Comparison of ENCODE assay signal across 39 cellular contexts in the genomic region with DNA sequence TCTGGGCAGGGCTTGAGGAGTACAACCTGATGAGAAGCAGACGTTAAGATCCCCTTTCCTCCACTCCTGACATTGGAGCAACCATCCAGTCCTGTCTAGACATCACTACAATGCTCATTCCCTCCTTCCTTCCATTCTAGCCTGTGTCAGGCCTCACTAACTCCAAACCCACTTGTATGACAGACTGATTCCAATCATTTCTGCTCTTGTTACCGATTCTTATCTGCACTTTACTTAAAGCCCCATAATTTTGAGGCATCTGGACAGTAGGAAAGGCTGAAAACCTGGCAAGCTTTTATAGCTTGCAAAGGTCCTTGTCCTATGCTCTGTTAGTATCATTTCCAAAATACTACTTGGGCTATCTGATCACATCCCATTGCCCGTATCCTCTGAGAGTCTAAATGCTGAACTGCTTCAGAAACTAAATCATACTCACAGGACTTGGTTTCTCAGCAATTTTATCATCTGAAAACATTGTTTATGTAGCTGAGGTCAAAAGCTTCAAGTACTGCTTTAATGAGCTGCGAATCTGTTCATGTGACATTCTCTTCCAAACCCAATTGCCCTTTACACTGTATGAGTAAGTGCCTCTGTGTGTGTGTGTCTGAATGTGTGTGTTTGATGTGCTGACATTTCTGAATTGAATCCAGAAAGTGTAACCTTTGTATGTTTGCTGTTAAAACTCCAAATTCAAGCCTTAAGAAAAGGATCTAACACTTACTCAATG. TPM values are rescaled to one million over a fixed set of nuclear protein-coding genes. Genes with fewer than 3 reads are reported as not detected.
DNase-seq lines count a peak whose midpoint lies in the region; ATAC-seq, FAIRE-seq and TF ChIP-seq lines count a peak whose summit lies in the region.
"Had no signal": no experiment of that assay in that cellular context is flagged by ENCODE, and none has a peak within 500 bp of the region (broad histone marks: within the 10 kb centered on the region; RNA-seq: fewer than 3 reads in every experiment).

No MANE protein-coding gene starts in this region.

- H3K9me3 ChIP-seq in K562 (replicated peaks; ENCODE audit: control insufficient read depth, insufficient read depth, low read depth, low read length), result no peaks in the 10 kb centered on the region; the same call in 1 of the 2 replicates
- H3K9me3 ChIP-seq: A549, left ventricle myocardium inferior, prostate gland, sigmoid colon, SJCRH30, testis, vagina had no signal

- no peak for TF ChIP-seq CTCF in activated CD8-positive, alpha-beta T cell treated with anti-CD3 and anti-CD28 coated beads for 36 hours (IDR thresholded peaks at IDR 0.05)
- TF ChIP-seq CTCF in K562 (IDR thresholded peaks at IDR 0.05 in 2 of 3, conservative IDR thresholded peaks at IDR 0.05 in 1 of 3; ENCODE audit: insufficient read depth in 2 of 3, low read depth in 1 of 3, low read length in 3 of 3), result no peak

- H3K27ac Mint-ChIP-seq in activated CD8-positive, alpha-beta T cell treated with anti-CD3 and anti-CD28 coated beads for 36 hours, result peak overlapping the region; percentile 1
- no peak overlapping the region for H3K27ac Mint-ChIP-seq in activated CD8-positive, alpha-beta T cell treated with anti-CD3 and anti-CD28 coated beads, Interleukin-2, amount 10 ng/mL, durations not matched to agents 7 days and 5 days
- H3K27ac Mint-ChIP-seq in IgD-negative memory B cell, result peak overlapping the region in 2 of 3 donors; percentile 17 to 23
- H3K27ac Mint-ChIP-seq in memory B cell, result peak overlapping the region; percentile 68
- H3K27ac Mint-ChIP-seq: CD4-positive, CD25-positive, alpha-beta regulatory T cell; HFFc6; natural killer cell treated with Interleukin-12 subunit alpha and Interleukin-12 subunit beta and Interleukin-15 and Interleukin-18, amount 100 ng/mL, for 72 hours; stimulated activated effector memory CD8-positive, alpha-beta T cell treated with anti-CD3 and anti-CD28 coated beads, Interleukin-12 subunit alpha, Interleukin-12 subunit beta, amount 100 ng/mL, for 72 hours had no signal

- H3K79me2 ChIP-seq in K562 (ENCODE audit: control insufficient read depth, insufficient read depth, low read length), result no peaks in the 10 kb centered on the region; the same call in 2 of the 3 replicates

- H3K4me1 Mint-ChIP-seq in activated CD8-positive, alpha-beta T cell treated with anti-CD3 and anti-CD28 coated beads for 36 hours (ENCODE audit: low read depth), result peaks cover 3% of the 10 kb centered on the region
- H3K4me1 Mint-ChIP-seq in activated CD8-positive, alpha-beta T cell treated with anti-CD3 and anti-CD28 coated beads, Interleukin-2, amount 10 ng/mL, durations not matched to agents 7 days and 5 days (ENCODE audit: low read depth), result no peaks in the 10 kb centered on the region
- peaks cover 5 to 15% (median 6%) of the 10 kb centered on the region in 3 donors for H3K4me1 Mint-ChIP-seq in IgD-negative memory B cell
- peaks cover 20% of the 10 kb centered on the region for H3K4me1 Mint-ChIP-seq in memory B cell

- in situ Hi-C loops in K562 (cut with MboI), result no loop called here

- peaks cover 4% of the 10 kb centered on the region for H3K9me1 ChIP-seq in K562 (ENCODE audit: control insufficient read depth, insufficient read depth, low read length)

- H3K27me3 Mint-ChIP-seq in activated CD8-positive, alpha-beta T cell treated with anti-CD3 and anti-CD28 coated beads for 36 hours, result no peaks in the 10 kb centered on the region
- H3K27me3 Mint-ChIP-seq in activated CD8-positive, alpha-beta T cell treated with anti-CD3 and anti-CD28 coated beads, Interleukin-2, amount 10 ng/mL, durations not matched to agents 7 days and 5 days (ENCODE audit: low read depth), result no peaks in the 10 kb centered on the region
- H3K27me3 Mint-ChIP-seq in IgD-negative memory B cell (no peaks in the 10 kb centered on the region), memory B cell (no peaks in the 10 kb centered on the region)
- H3K27me3 Mint-ChIP-seq: effector memory CD8-positive, alpha-beta T cell; natural killer cell treated with Interleukin-12 subunit alpha and Interleukin-12 subunit beta and Interleukin-15 and Interleukin-18, amount 100 ng/mL, for 72 hours had no signal

- H3K4me3 Mint-ChIP-seq in activated CD8-positive, alpha-beta T cell treated with anti-CD3 and anti-CD28 coated beads for 36 hours, result no peak overlapping the region
- H3K4me3 Mint-ChIP-seq in activated CD8-positive, alpha-beta T cell treated with anti-CD3 and anti-CD28 coated beads, Interleukin-2, amount 10 ng/mL, durations not matched to agents 7 days and 5 days, result no peak overlapping the region
- H3K4me3 Mint-ChIP-seq in IgD-negative memory B cell (peak overlapping the region in 1 of 4 donors; percentile 38), memory B cell (no peak overlapping the region)
- H3K4me3 Mint-ChIP-seq: CD4-positive, CD25-positive, alpha-beta regulatory T cell; effector memory CD8-positive, alpha-beta T cell; HFFc6; natural killer cell treated with Interleukin-12 subunit alpha and Interleukin-12 subunit beta and Interleukin-15 and Interleukin-18, amount 100 ng/mL, for 72 hours; stimulated activated effector memory CD8-positive, alpha-beta T cell treated with anti-CD3 and anti-CD28 coated beads, Interleukin-12 subunit alpha, Interleukin-12 subunit beta, amount 100 ng/mL, for 72 hours had no signal

- no TSS peak for BruUV-seq in K562 (replicated peaks; lab: Mats Ljungman, UMichigan)

- H3K9ac ChIP-seq in K562 (ENCODE audit: insufficient read depth in 1 of 2, low read depth in 2 of 2, low read length in 2 of 2), result no peak overlapping the region

- DNase-seq in activated CD8-positive, alpha-beta T cell treated with anti-CD3 and anti-CD28 coated beads for 36 hours, result no peak
- no peak for DNase-seq in activated CD8-positive, alpha-beta T cell treated with anti-CD3 and anti-CD28 coated beads, Interleukin-2, amount 10 ng/mL, durations not matched to agents 7 days and 5 days
- DNase-seq in K562 (ENCODE audit: extremely low read depth in 1 of 4, low spot score in 3 of 4), result no peak
- no peak for DNase-seq in memory B cell (ENCODE audit: low spot score in 2 of 2)
- DNase-seq in dermis blood vessel endothelial cell, result no peak
- no peak for DNase-seq in medulla oblongata (ENCODE audit: extremely low spot score)
- no peak for DNase-seq in GM19239 (ENCODE audit: insufficient read length, low spot score)
- DNase-seq: activated CD4-positive, alpha-beta T cell treated with anti-CD3 and anti-CD28 coated beads, Interleukin-2, amount 50 U/mL, for 4 hours; activated CD4-positive, CD25-positive, alpha-beta regulatory T cell; CD4-positive, CD25-positive, alpha-beta regulatory T cell; central memory CD4-positive, alpha-beta T cell; cortex of kidney; effector memory CD8-positive, alpha-beta T cell; EL; erythroblast; glutamatergic neuron; GOT3; HFFc6; left ventricle myocardium inferior; NCI-H1048; NCI-H1694; NCI-H446 treated with DMSO at 0.1 percent for 48 hours; NCI-H82; occipital lobe; RPMI8226; sigmoid colon; SJCRH30; stimulated activated CD4-positive, alpha-beta T cell treated with anti-CD3 and anti-CD28 coated beads, Interleukin-4, amount 100 ng/mL, for 24 hours; T-helper 1 cell; testis had no signal

- FAIRE-seq in K562 (lab: Jason Lieb, UNC) (no peak), GM19239 (lab: Jason Lieb, UNC) (no peak)
- FAIRE-seq: A549, D721Med, GM18507 had no signal

- H2AFZ ChIP-seq in K562 (ENCODE audit: low read depth, low read length), result no peak overlapping the region

- TF ChIP-seq EP300 in K562 (IDR thresholded peaks at IDR 0.05; ENCODE audit: low read length), result no peak

- peaks cover 15% of the 10 kb centered on the region for H3K36me3 Mint-ChIP-seq in activated CD8-positive, alpha-beta T cell treated with anti-CD3 and anti-CD28 coated beads for 36 hours (ENCODE audit: low read depth)
- peaks cover 29% of the 10 kb centered on the region for H3K36me3 Mint-ChIP-seq in activated CD8-positive, alpha-beta T cell treated with anti-CD3 and anti-CD28 coated beads, Interleukin-2, amount 10 ng/mL, durations not matched to agents 7 days and 5 days (ENCODE audit: low read depth)
- H3K36me3 Mint-ChIP-seq in IgD-negative memory B cell, result peaks cover 24% of the 10 kb centered on the region
- peaks cover 61% of the 10 kb centered on the region for H3K36me3 Mint-ChIP-seq in memory B cell

- POLR2A ChIA-PET in activated CD8-positive, alpha-beta T cell treated with anti-CD3 and anti-CD28 coated beads for 36 hours (lab: Charles Lee), result no interaction called here
- POLR2A ChIA-PET in activated CD8-positive, alpha-beta T cell treated with anti-CD3 and anti-CD28 coated beads, Interleukin-2, amount 10 ng/mL, durations not matched to agents 7 days and 5 days (lab: Charles Lee), result no interaction called here
- POLR2A ChIA-PET in K562 (lab: Yijun Ruan, JAX), result no interaction called here

- no peak overlapping the region for H3K27ac ChIP-seq in K562 (ENCODE audit: extremely low read depth, low read depth, low read length)
- H3K27ac ChIP-seq: A549, left ventricle myocardium inferior, prostate gland, sigmoid colon, SJCRH30, testis, vagina had no signal

- no peaks in the 10 kb centered on the region; the same call in 1 of the 2 replicates for H4K20me1 ChIP-seq in K562 (replicated peaks; ENCODE audit: control insufficient read depth, insufficient read depth, low read length)

- no peak overlapping the region for H3K4me2 ChIP-seq in K562 (ENCODE audit: insufficient read depth, low read length)
- H3K4me2 ChIP-seq: A549 had no signal

- H3K4me3 ChIP-seq in K562, result no peak overlapping the region
- H3K4me3 ChIP-seq: A549, left ventricle myocardium inferior, prostate gland, sigmoid colon, SJCRH30, testis, vagina had no signal

- no peak for TF ChIP-seq POLR2A in K562 (conservative IDR thresholded peaks at IDR 0.05)

- intact Hi-C loops in activated CD8-positive, alpha-beta T cell treated with anti-CD3 and anti-CD28 coated beads for 36 hours (cut with micrococcal nuclease), result no loop called here
- intact Hi-C loops in K562 (cut with micrococcal nuclease), result no loop called here

- CTCF ChIA-PET in activated CD8-positive, alpha-beta T cell treated with anti-CD3 and anti-CD28 coated beads for 36 hours (lab: Charles Lee), result no interaction called here
- CTCF ChIA-PET in activated CD8-positive, alpha-beta T cell treated with anti-CD3 and anti-CD28 coated beads, Interleukin-2, amount 10 ng/mL, durations not matched to agents 7 days and 5 days (lab: Charles Lee), result interaction anchor here (0.8 kb wide), 1 partner anchor 306 kb away, joined by 3 read pairs; no protein-coding TSS in a partner anchor
- CTCF ChIA-PET in K562 (lab: Yijun Ruan, JAX; ENCODE audit: low intra/inter-chr PET ratio), result no interaction called here

- no peak for TF ChIP-seq RAD21 in K562 (CRISPR knock-in tag; conservative IDR thresholded peaks at IDR 0.05 in 1 of 2, IDR thresholded peaks at IDR 0.05 in 1 of 2)

- no peaks in the 10 kb centered on the region for H3K9me3 Mint-ChIP-seq in activated CD8-positive, alpha-beta T cell treated with anti-CD3 and anti-CD28 coated beads for 36 hours
- no peaks in the 10 kb centered on the region for H3K9me3 Mint-ChIP-seq in activated CD8-positive, alpha-beta T cell treated with anti-CD3 and anti-CD28 coated beads, Interleukin-2, amount 10 ng/mL, durations not matched to agents 7 days and 5 days (ENCODE audit: insufficient read depth)
- H3K9me3 Mint-ChIP-seq in IgD-negative memory B cell (no peaks in the 10 kb centered on the region), memory B cell (no peaks in the 10 kb centered on the region)
- H3K9me3 Mint-ChIP-seq: effector memory CD8-positive, alpha-beta T cell; natural killer cell treated with Interleukin-12 subunit alpha and Interleukin-12 subunit beta and Interleukin-15 and Interleukin-18, amount 100 ng/mL, for 72 hours had no signal

- peaks cover 91% of the 10 kb centered on the region for H3K36me3 ChIP-seq in K562 (ENCODE audit: control insufficient read depth, insufficient read depth, low read length)
- H3K36me3 ChIP-seq: left ventricle myocardium inferior, prostate gland, sigmoid colon, SJCRH30, vagina had no signal

- H3K4me1 ChIP-seq in K562 (replicated peaks in 1 of 2; ENCODE audit: control insufficient read depth in 2 of 2, insufficient read depth in 2 of 2, low read length in 2 of 2), result peaks cover 0 to 3% of the 10 kb centered on the region in 2 experiments; a peak in 1 of 5 replicates
- H3K4me1 ChIP-seq: A549, left ventricle myocardium inferior, prostate gland, SJCRH30, testis, vagina had no signal

- H3K27me3 ChIP-seq in K562 (ENCODE audit: control insufficient read depth in 2 of 2, insufficient read depth in 2 of 2, low read length in 2 of 2), result no peaks in the 10 kb centered on the region
- H3K27me3 ChIP-seq: sigmoid colon, testis, vagina had no signal

- 81% methylated on average over 4 of the region's 4 CpGs for WGBS in K562 (ENCODE audit: insufficient coverage, low coverage, missing lambda C conversion rate)

- ATAC-seq in activated CD8-positive, alpha-beta T cell treated with anti-CD3 and anti-CD28 coated beads for 36 hours, result peak; percentile 55
- no peak for ATAC-seq in activated CD8-positive, alpha-beta T cell treated with anti-CD3 and anti-CD28 coated beads, Interleukin-2, amount 10 ng/mL, durations not matched to agents 7 days and 5 days
- ATAC-seq in K562 (no peak), memory B cell (ENCODE audit: low read depth) (no peak)
- ATAC-seq: A549; effector memory CD8-positive, alpha-beta T cell; natural killer cell treated with Interleukin-12 subunit alpha and Interleukin-12 subunit beta and Interleukin-15 and Interleukin-18, amount 100 ng/mL, for 72 hours; stimulated activated effector memory CD8-positive, alpha-beta T cell treated with anti-CD3 and anti-CD28 coated beads, Interleukin-12 subunit alpha, Interleukin-12 subunit beta, amount 100 ng/mL, for 72 hours had no signal

RNA-seq across cellular contexts. Expression of a gene that starts 57.2 kb away (rescaled TPM):
- not detected for total RNA-seq in activated CD8-positive, alpha-beta T cell treated with anti-CD3 and anti-CD28 coated beads for 36 hours
- not detected for total RNA-seq in activated CD8-positive, alpha-beta T cell treated with anti-CD3 and anti-CD28 coated beads, Interleukin-2, amount 10 ng/mL, durations not matched to agents 7 days and 5 days
- polyA plus RNA-seq in IgD-negative memory B cell, result not detected
- not detected in 2 replicates for total RNA-seq in K562 (2011; cell fraction: chromatin; rRNA removed; ENCODE audit: low replicate concordance)
- total RNA-seq in K562 (2011; cell fraction: nucleolus; rRNA removed), result not detected in 2 replicates
- total RNA-seq in K562 (2011; cell fraction: nucleoplasm; rRNA removed), result not detected in 2 replicates
- not detected in 2 replicates for total RNA-seq in K562 (2014; rRNA removed)
- total RNA-seq in K562 (2014; rRNA removed; fragmentation: Illumina TruSeq; extraction: Trizol), result not detected in 2 replicates
- total RNA-seq in K562 (2015; rRNA removed; fragmentation: Illumina TruSeq; extraction: Trizol), result not detected in 2 replicates
- not detected in 2 replicates for total RNA-seq in K562 (2021)
- polyA plus RNA-seq in K562 (2011; rRNA removed), result not detected in 2 replicates
- polyA plus RNA-seq in K562 (2011; cell fraction: cytosol; rRNA removed), result not detected in 2 replicates
- not detected in 2 replicates for polyA plus RNA-seq in K562 (2011; cell fraction: nucleus; rRNA removed)
- not detected in 2 replicates for polyA plus RNA-seq in K562 (2012)
- polyA plus RNA-seq in K562 (2014; fragmentation: Illumina TruSeq; extraction: Trizol), result not detected in 2 replicates
- polyA plus RNA-seq in K562 (2014; fragmentation: Nextera tagmentation; extraction: Ambion mirVana), result not detected
- polyA plus RNA-seq in K562 (2014; rRNA removed), result not detected in 2 replicates
- polyA minus RNA-seq in K562 (2011; rRNA and poly(A)+ RNA removed), result not detected in 2 replicates
- not detected in 2 replicates for polyA minus RNA-seq in K562 (2011; cell fraction: cytosol; rRNA and poly(A)+ RNA removed)
- not detected in 2 replicates for polyA minus RNA-seq in K562 (2011; cell fraction: nucleus; rRNA and poly(A)+ RNA removed)
- total RNA-seq in dermis blood vessel endothelial cell, result not detected in 2 replicates
- total RNA-seq: CD4-positive, CD25-positive, alpha-beta regulatory T cell; HFFc6; left ventricle myocardium inferior; mucosa of gallbladder; natural killer cell treated with Interleukin-12 subunit alpha and Interleukin-12 subunit beta and Interleukin-15 and Interleukin-18, amount 100 ng/mL, for 72 hours; prostate gland; sigmoid colon; vagina had no signal
- polyA plus RNA-seq: A549; CD4-positive, CD25-positive, alpha-beta regulatory T cell; sigmoid colon had no signal
